In the genomic region with DNA sequence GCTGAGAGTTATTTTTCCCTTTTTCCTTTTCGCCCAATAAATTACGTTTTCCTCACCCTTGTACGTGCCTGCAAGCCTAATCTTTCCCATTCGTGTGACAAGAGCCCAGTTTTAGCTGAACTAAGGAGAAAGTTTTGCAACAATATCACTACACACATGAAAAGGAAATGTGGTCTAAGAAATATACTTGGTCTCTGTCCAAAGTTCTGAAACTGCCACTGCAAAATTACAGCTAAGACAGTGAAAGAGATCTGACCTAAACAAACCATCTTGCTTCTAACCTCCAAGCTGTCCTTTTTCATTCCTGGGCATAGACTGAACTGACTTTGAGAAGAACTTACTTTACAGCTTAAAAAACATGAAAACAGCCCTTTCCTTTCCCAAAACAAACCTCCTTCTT, we compare ENCODE assay signal across 15 cellular contexts.
DNase-seq lines count a peak whose midpoint lies in the region; ATAC-seq and TF ChIP-seq lines count a peak whose summit lies in the region.
"Had no signal": no experiment of that assay in that cellular context is flagged by ENCODE, and none has a peak within 500 bp of the region (broad histone marks: within the 10 kb centered on the region; RNA-seq: fewer than 3 reads in every experiment).

No MANE protein-coding gene starts in this region.

- TF ChIP-seq EP300 in sigmoid colon (IDR thresholded peaks at IDR 0.05): no peak

- no peak overlapping the region for H3K4me2 ChIP-seq in fibroblast of lung (ENCODE audit: extremely low read depth, insufficient read depth, low read length)

- peak overlapping the region; percentile 11 for H3K27ac Mint-ChIP-seq in activated naive CD8-positive, alpha-beta T cell
- H3K27ac Mint-ChIP-seq in activated naive CD8-positive, alpha-beta T cell treated with anti-CD3 and anti-CD28 coated beads, Interleukin-2, amount 50 U/mL, for 24 hours: no peak overlapping the region

- H3K4me3 ChIP-seq in fibroblast of lung (replicated peaks in 1 of 4; ENCODE audit: control extremely low read depth in 1 of 4, insufficient read depth in 1 of 4, low read depth in 3 of 4, low read length in 4 of 4): no peak overlapping the region
- no peak overlapping the region for H3K4me3 ChIP-seq in sigmoid colon
- H3K4me3 ChIP-seq: gastrocnemius medialis, ovary, testis had no signal

- TF ChIP-seq CTCF in fibroblast of lung (conservative IDR thresholded peaks at IDR 0.05 in 1 of 2, IDR thresholded peaks at IDR 0.05 in 1 of 2; ENCODE audit: low read depth in 1 of 2, low read length in 2 of 2) (no peak), sigmoid colon (IDR thresholded peaks at IDR 0.05) (no peak)

- H3K9me3 ChIP-seq in fibroblast of lung (ENCODE audit: control insufficient read depth, insufficient read depth, low read depth, low read length): no peaks in the 10 kb centered on the region
- peaks cover 3 to 14% (median 10%) of the 10 kb centered on the region in 4 donors for H3K9me3 ChIP-seq in sigmoid colon
- H3K9me3 ChIP-seq: testis had no signal

- no peak overlapping the region for H2AFZ ChIP-seq in fibroblast of lung (ENCODE audit: low read length)

- H3K27ac ChIP-seq in fibroblast of lung (ENCODE audit: insufficient read depth, low read length) (no peak overlapping the region), sigmoid colon (no peak overlapping the region)
- H3K27ac ChIP-seq: gastrocnemius medialis, ovary, testis had no signal

- DNase-seq in activated naive CD8-positive, alpha-beta T cell treated with anti-CD3 and anti-CD28 coated beads, Interleukin-2, amount 50 U/mL, for 24 hours: no peak
- peak; percentile 18 for DNase-seq in OCI-M1 (lab: John Stamatoyannopoulos, UW)
- DNase-seq in fibroblast of lung (ENCODE audit: low read depth in 2 of 2): peak; percentile 20 to 21
- DNase-seq in smooth muscle cell of the brain vasculature (ENCODE audit: low read depth, low spot score): peak; percentile 6
- no peak for DNase-seq in H4 (ENCODE audit: low spot score)
- no peak for DNase-seq in SW 1271 (lab: John Stamatoyannopoulos, UW)
- DNase-seq in sigmoid colon: no peak
- DNase-seq: gastrocnemius medialis; NCI-H1436; NCI-H446; ovary; stimulated activated CD4-positive, alpha-beta T cell treated with anti-CD3 and anti-CD28 coated beads, Interleukin-12 subunit alpha, Interleukin-12 subunit beta, amount 100 ng/mL, for 4 hours; T-cell; testis had no signal

- ATAC-seq in activated naive CD8-positive, alpha-beta T cell treated with anti-CD3 and anti-CD28 coated beads, Interleukin-2, amount 50 U/mL, for 24 hours: no peak
- ATAC-seq: gastrocnemius medialis, T-cell had no signal

- H3K9ac ChIP-seq in fibroblast of lung (ENCODE audit: insufficient read depth, low read length): no peak overlapping the region

- no peaks in the 10 kb centered on the region for H3K27me3 Mint-ChIP-seq in activated naive CD8-positive, alpha-beta T cell
- no peaks in the 10 kb centered on the region for H3K27me3 Mint-ChIP-seq in activated naive CD8-positive, alpha-beta T cell treated with anti-CD3 and anti-CD28 coated beads, Interleukin-2, amount 50 U/mL, for 24 hours
- H3K27me3 Mint-ChIP-seq: T-cell had no signal

- H3K36me3 Mint-ChIP-seq in activated naive CD8-positive, alpha-beta T cell: peaks cover 24% of the 10 kb centered on the region
- H3K36me3 Mint-ChIP-seq in activated naive CD8-positive, alpha-beta T cell treated with anti-CD3 and anti-CD28 coated beads, Interleukin-2, amount 50 U/mL, for 24 hours (ENCODE audit: low read depth): peaks cover 74% of the 10 kb centered on the region

- H3K36me3 ChIP-seq in fibroblast of lung (ENCODE audit: control insufficient read depth, insufficient read depth, low read length) (peaks cover 4% of the 10 kb centered on the region), sigmoid colon (peaks cover 0 to 35% (median 14%) of the 10 kb centered on the region in 4 donors)
- H3K36me3 ChIP-seq: ovary had no signal

- H3K4me1 Mint-ChIP-seq in activated naive CD8-positive, alpha-beta T cell (ENCODE audit: low read depth): peaks cover 7% of the 10 kb centered on the region
- peaks cover 16% of the 10 kb centered on the region for H3K4me1 Mint-ChIP-seq in activated naive CD8-positive, alpha-beta T cell treated with anti-CD3 and anti-CD28 coated beads, Interleukin-2, amount 50 U/mL, for 24 hours

- no peak overlapping the region for H3K4me3 Mint-ChIP-seq in activated naive CD8-positive, alpha-beta T cell
- H3K4me3 Mint-ChIP-seq in activated naive CD8-positive, alpha-beta T cell treated with anti-CD3 and anti-CD28 coated beads, Interleukin-2, amount 50 U/mL, for 24 hours: no peak overlapping the region
- H3K4me3 Mint-ChIP-seq: T-cell had no signal

- H3K27me3 ChIP-seq in fibroblast of lung (ENCODE audit: control insufficient read depth, insufficient read depth, low read length) (no peaks in the 10 kb centered on the region), sigmoid colon (no peaks in the 10 kb centered on the region)
- H3K27me3 ChIP-seq: gastrocnemius medialis, ovary, testis had no signal

- no peaks in the 10 kb centered on the region for H4K20me1 ChIP-seq in fibroblast of lung (ENCODE audit: control insufficient read depth, extremely low read depth, insufficient read depth, low read length)

- no peaks in the 10 kb centered on the region for H3K9me3 Mint-ChIP-seq in activated naive CD8-positive, alpha-beta T cell (ENCODE audit: low read depth)
- H3K9me3 Mint-ChIP-seq in activated naive CD8-positive, alpha-beta T cell treated with anti-CD3 and anti-CD28 coated beads, Interleukin-2, amount 50 U/mL, for 24 hours: peaks cover 7% of the 10 kb centered on the region

- H3K4me1 ChIP-seq in fibroblast of lung (ENCODE audit: control insufficient read depth, extremely low read depth, insufficient read depth, low read length): no peaks in the 10 kb centered on the region
- H3K4me1 ChIP-seq in sigmoid colon: no peaks in the 10 kb centered on the region
- H3K4me1 ChIP-seq: gastrocnemius medialis, testis had no signal

- intact Hi-C loops in sigmoid colon (cut with DNase I): no loop called here

- WGBS in sigmoid colon, 2 donors: 93 to 98% methylated on average over 4 of the region's 4 CpGs

- no peaks in the 10 kb centered on the region for H3K79me2 ChIP-seq in fibroblast of lung (ENCODE audit: control insufficient read depth, insufficient read depth, low read length)

- no peak for TF ChIP-seq POLR2A in sigmoid colon (IDR thresholded peaks at IDR 0.05)

Comparison
In these comparisons a context has a peak if more than half of its experiments do, and no peak if none do; other contexts are left out.
1. DNase-seq: peak in OCI-M1 (single experiment), fibroblast of lung (2 of 2) and smooth muscle cell of the brain vasculature (single experiment); none in activated naive CD8-positive, alpha-beta T cell treated with anti-CD3 and anti-CD28 coated beads, Interleukin-2, amount 50 U/mL, for 24 hours (single experiment), H4 (single experiment), SW 1271 (0 of 2) and sigmoid colon (single experiment).